Comparison of ENCODE assay signal across 13 cellular contexts in the genomic region with DNA sequence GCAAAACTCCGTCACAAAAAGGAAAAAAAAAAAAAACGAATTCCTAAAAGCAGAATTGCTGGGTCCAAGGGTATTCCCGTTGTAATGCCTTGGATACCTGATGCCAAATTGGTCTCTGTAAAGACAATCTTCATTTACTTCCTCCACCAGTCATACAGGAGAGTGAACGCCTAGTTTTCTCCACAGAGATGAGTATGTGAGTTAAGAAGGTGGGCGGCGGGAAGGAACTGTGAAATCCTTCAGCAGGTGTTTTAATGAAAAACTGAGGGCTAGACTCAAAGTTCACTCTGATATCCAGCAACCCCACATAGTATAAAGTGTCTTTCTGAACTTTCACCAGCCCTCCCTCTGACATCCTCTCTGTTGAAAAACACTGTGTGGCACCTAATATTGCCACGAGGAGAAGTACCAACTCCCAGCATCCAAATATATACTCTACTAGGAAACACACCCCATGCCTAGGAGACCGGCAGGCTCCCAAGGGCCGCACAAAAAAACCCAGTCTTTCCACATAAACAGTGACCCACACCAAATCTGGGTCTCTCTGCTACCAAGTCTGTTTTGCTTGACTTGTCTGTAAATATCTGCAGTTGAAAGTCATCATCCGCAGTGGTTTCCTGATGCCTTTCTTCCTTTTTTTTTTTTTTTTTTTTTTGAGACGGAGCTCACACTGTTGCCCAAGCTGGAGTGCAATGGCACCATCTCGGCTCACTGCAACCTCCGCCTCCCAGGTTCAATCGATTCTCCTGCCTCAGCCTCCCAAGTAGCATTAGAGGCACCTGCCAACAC. TPM values are rescaled to one million over a fixed set of nuclear protein-coding genes. Genes with fewer than 3 reads are reported as not detected.
DNase-seq lines count a peak whose midpoint lies in the region; ATAC-seq lines count a peak whose summit lies in the region.
"Had no signal": no experiment of that assay in that cellular context is flagged by ENCODE, and none has a peak within 500 bp of the region (broad histone marks: within the 10 kb centered on the region; RNA-seq: fewer than 3 reads in every experiment).

No MANE protein-coding gene starts in this region.

- peaks cover 11% of the 10 kb centered on the region for H3K36me3 Mint-ChIP-seq in activated CD4-positive, alpha-beta T cell treated with anti-CD3 and anti-CD28 coated beads, Interleukin-2, amount 10 ng/mL, durations not matched to agents 24 days and 14 days (ENCODE audit: low read depth)
- no peaks in the 10 kb centered on the region for H3K36me3 Mint-ChIP-seq in natural killer cell treated with Interleukin-12 subunit alpha and Interleukin-12 subunit beta and Interleukin-15 and Interleukin-18, amount 100 ng/mL, for 72 hours

- H3K4me2 ChIP-seq in Karpas-422 (ENCODE audit: low read depth, low read length, poor library complexity, severe bottlenecking): no peak overlapping the region

- H3K36me3 ChIP-seq in Karpas-422 (ENCODE audit: insufficient read depth, low read length): no peaks in the 10 kb centered on the region
- H3K36me3 ChIP-seq: thyroid gland had no signal

- H3K27me3 Mint-ChIP-seq in activated CD4-positive, alpha-beta T cell treated with anti-CD3 and anti-CD28 coated beads, Interleukin-2, amount 10 ng/mL, durations not matched to agents 24 days and 14 days: no peaks in the 10 kb centered on the region
- no peaks in the 10 kb centered on the region for H3K27me3 Mint-ChIP-seq in natural killer cell treated with Interleukin-12 subunit alpha and Interleukin-12 subunit beta and Interleukin-15 and Interleukin-18, amount 100 ng/mL, for 72 hours

- H3K27ac ChIP-seq in Karpas-422 (ENCODE audit: low read length): no peak overlapping the region
- H3K27ac ChIP-seq: thyroid gland had no signal

- no peaks in the 10 kb centered on the region for H3K79me2 ChIP-seq in Karpas-422 (ENCODE audit: low read length)

- peaks cover 44% of the 10 kb centered on the region for H3K4me1 Mint-ChIP-seq in activated CD4-positive, alpha-beta T cell treated with anti-CD3 and anti-CD28 coated beads, Interleukin-2, amount 10 ng/mL, durations not matched to agents 24 days and 14 days
- H3K4me1 Mint-ChIP-seq in natural killer cell treated with Interleukin-12 subunit alpha and Interleukin-12 subunit beta and Interleukin-15 and Interleukin-18, amount 100 ng/mL, for 72 hours (ENCODE audit: low read depth in 2 of 2): peaks cover 36 to 46% of the 10 kb centered on the region in 2 donors

- no peaks in the 10 kb centered on the region for H3K9me3 ChIP-seq in Karpas-422 (ENCODE audit: low read length)
- H3K9me3 ChIP-seq: thyroid gland had no signal

- H3K27me3 ChIP-seq in Karpas-422 (ENCODE audit: low read length): no peaks in the 10 kb centered on the region; the same call in 1 of the 2 replicates
- H3K27me3 ChIP-seq: thyroid gland had no signal

- peak overlapping the region; percentile 64 for H3K4me3 Mint-ChIP-seq in activated CD4-positive, alpha-beta T cell treated with anti-CD3 and anti-CD28 coated beads, Interleukin-2, amount 10 ng/mL, durations not matched to agents 24 days and 14 days
- H3K4me3 Mint-ChIP-seq in natural killer cell treated with Interleukin-12 subunit alpha and Interleukin-12 subunit beta and Interleukin-15 and Interleukin-18, amount 100 ng/mL, for 72 hours: no peak overlapping the region

- intact Hi-C loops in activated CD4-positive, alpha-beta T cell treated with anti-CD3 and anti-CD28 coated beads, Interleukin-2, amount 10 ng/mL, durations not matched to agents 24 days and 14 days (cut with micrococcal nuclease): no loop called here

- H2AFZ ChIP-seq in Karpas-422 (ENCODE audit: low read length): no peak overlapping the region

- no peaks in the 10 kb centered on the region for H3K9me2 ChIP-seq in Karpas-422 (replicated peaks; ENCODE audit: insufficient read depth, low read length)

- peak overlapping the region; percentile 79 for H3K27ac Mint-ChIP-seq in activated CD4-positive, alpha-beta T cell treated with anti-CD3 and anti-CD28 coated beads, Interleukin-2, amount 10 ng/mL, durations not matched to agents 24 days and 14 days
- peak overlapping the region; percentile 25 to 47 for H3K27ac Mint-ChIP-seq in natural killer cell treated with Interleukin-12 subunit alpha and Interleukin-12 subunit beta and Interleukin-15 and Interleukin-18, amount 100 ng/mL, for 72 hours
- H3K27ac Mint-ChIP-seq: progenitor cell of endocrine pancreas had no signal

- 0 out of 2 replicates have a peak, but pooled peaks cover 3% of the 10 kb centered on the region for H4K20me1 ChIP-seq in Karpas-422 (ENCODE audit: insufficient read depth, low read depth, low read length)

- in situ Hi-C loops in KBM-7 (cut with MboI; ENCODE audit: low pct_unique_long_range_greater_than_20kb, low sequenced_read_pairs): no loop called here

- ATAC-seq in natural killer cell treated with Interleukin-12 subunit alpha and Interleukin-12 subunit beta and Interleukin-15 and Interleukin-18, amount 100 ng/mL, for 72 hours: no peak
- no peak for ATAC-seq in GM19452 (IDR thresholded peaks at IDR 0.05; ENCODE audit: unreplicated experiment)
- no peak for ATAC-seq in GM18867 (IDR thresholded peaks at IDR 0.05; ENCODE audit: unreplicated experiment)

- peak; percentile 68 for DNase-seq in activated CD4-positive, alpha-beta T cell treated with anti-CD3 and anti-CD28 coated beads, Interleukin-2, amount 10 ng/mL, durations not matched to agents 24 days and 14 days
- no peak for DNase-seq in activated CD4-positive, alpha-beta T cell treated with anti-CD3 and anti-CD28 coated beads, Interleukin-2, amount 50 U/mL, for 4 hours
- DNase-seq in KBM-7 (peak; percentile 60), Karpas-422 (no peak)
- peak; percentile 28 for DNase-seq in activated naive CD4-positive, alpha-beta T cell treated with anti-CD3 and anti-CD28 coated beads, Interleukin-2, amount 50 U/mL, for 16 hours
- no peak for DNase-seq in natural killer cell treated with Interleukin-12 subunit alpha and Interleukin-12 subunit beta and Interleukin-15 and Interleukin-18, amount 100 ng/mL, for 72 hours (ENCODE audit: low spot score)
- DNase-seq: effector CD4-positive, alpha-beta T cell; NCI-H2081 treated with DMSO at 0.1 percent for 48 hours; NCI-H748 treated with DMSO at 0.1 percent for 48 hours; thyroid gland had no signal

- no peak overlapping the region for H3K9ac ChIP-seq in Karpas-422 (ENCODE audit: low read length)

- no peak overlapping the region for H3K4me3 ChIP-seq in Karpas-422 (ENCODE audit: low read length)
- H3K4me3 ChIP-seq: thyroid gland had no signal

- no peaks in the 10 kb centered on the region for H3K9me3 Mint-ChIP-seq in activated CD4-positive, alpha-beta T cell treated with anti-CD3 and anti-CD28 coated beads, Interleukin-2, amount 10 ng/mL, durations not matched to agents 24 days and 14 days
- H3K9me3 Mint-ChIP-seq in natural killer cell treated with Interleukin-12 subunit alpha and Interleukin-12 subunit beta and Interleukin-15 and Interleukin-18, amount 100 ng/mL, for 72 hours: no peaks in the 10 kb centered on the region

- peaks cover 8% of the 10 kb centered on the region for H3K4me1 ChIP-seq in Karpas-422 (ENCODE audit: low read length)

RNA-seq across cellular contexts. Expression of gene FOXN3, which starts 30.3 kb away (rescaled TPM):
- total RNA-seq in activated CD4-positive, alpha-beta T cell treated with anti-CD3 and anti-CD28 coated beads, Interleukin-2, amount 10 ng/mL, durations not matched to agents 24 days and 14 days: 80.0 and 85.2 TPM in 2 replicates
- total RNA-seq in natural killer cell treated with Interleukin-12 subunit alpha and Interleukin-12 subunit beta and Interleukin-15 and Interleukin-18, amount 100 ng/mL, for 72 hours: 100 to 1,000 TPM; 127 to 133 TPM
- total RNA-seq in Karpas-422 (2014; rRNA removed; shearing (Covaris generic); ENCODE audit: low replicate concordance): 8.9 and 13.8 TPM in 2 replicates

Comparison
In these comparisons a context has a peak if more than half of its experiments do, and no peak if none do; other contexts are left out.
1. DNase-seq: peak in activated CD4-positive, alpha-beta T cell treated with anti-CD3 and anti-CD28 coated beads, Interleukin-2, amount 10 ng/mL, durations not matched to agents 24 days and 14 days (single experiment), KBM-7 (single experiment) and activated naive CD4-positive, alpha-beta T cell treated with anti-CD3 and anti-CD28 coated beads, Interleukin-2, amount 50 U/mL, for 16 hours (single experiment); none in activated CD4-positive, alpha-beta T cell treated with anti-CD3 and anti-CD28 coated beads, Interleukin-2, amount 50 U/mL, for 4 hours (0 of 2), natural killer cell treated with Interleukin-12 subunit alpha and Interleukin-12 subunit beta and Interleukin-15 and Interleukin-18, amount 100 ng/mL, for 72 hours (single experiment) and Karpas-422 (single experiment).